In the genomic region with DNA sequence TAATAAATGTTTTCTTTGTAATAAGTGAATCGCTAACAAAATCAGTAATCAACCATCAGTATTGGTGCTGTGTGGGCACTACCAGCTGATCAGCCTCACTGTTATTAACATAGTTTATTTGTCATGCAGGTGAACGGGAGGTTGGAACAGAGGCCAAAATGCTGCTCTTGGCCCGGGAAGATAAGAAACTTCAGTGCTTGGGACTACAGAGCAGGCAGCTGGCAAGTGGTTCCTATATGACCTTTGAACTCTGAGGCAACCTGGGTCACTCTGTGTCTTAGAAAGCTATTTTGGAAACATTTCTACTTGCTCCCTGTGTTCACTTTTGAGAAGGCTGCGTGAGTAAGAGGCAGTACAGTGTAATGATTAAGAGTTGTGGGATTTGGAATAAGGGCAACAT, we compare ENCODE assay signal across 25 cellular contexts. TPM values are rescaled to one million over a fixed set of nuclear protein-coding genes. Genes with fewer than 3 reads are reported as not detected.
"Had no signal": no experiment of that assay in that cellular context is flagged by ENCODE, and none has a peak within 500 bp of the region (broad histone marks: within the 10 kb centered on the region; RNA-seq: fewer than 3 reads in every experiment).

No MANE protein-coding gene starts in this region.

- ATAC-seq: gastroesophageal sphincter; left ventricle myocardium superior; naive thymus-derived CD8-positive, alpha-beta T cell; stimulated activated effector memory CD8-positive, alpha-beta T cell treated with anti-CD3 and anti-CD28 coated beads, Interleukin-12 subunit alpha, Interleukin-12 subunit beta, amount 100 ng/mL, for 72 hours; stimulated activated naive CD8-positive, alpha-beta T cell treated with anti-CD3 and anti-CD28 coated beads, Interleukin-15, Interleukin-2, amounts not matched to agents 100 U/mL and 50 U/mL, for 24 hours had no signal

- H3K4me2 ChIP-seq: smooth muscle cell had no signal

- H3K27me3 ChIP-seq: esophagus muscularis mucosa, gastroesophageal sphincter, neutrophil, suprapubic skin, thyroid gland had no signal

- H3K9me3 ChIP-seq: esophagus muscularis mucosa, gastroesophageal sphincter, neutrophil, suprapubic skin, thyroid gland had no signal

- H3K4me3 ChIP-seq: esophagus muscularis mucosa, gastroesophageal sphincter, smooth muscle cell, suprapubic skin, thyroid gland had no signal

- DNase-seq: effector memory CD4-positive, alpha-beta T cell; glutamatergic neuron; immature natural killer cell; left ventricle myocardium superior; naive thymus-derived CD8-positive, alpha-beta T cell; posterior cingulate gyrus; stimulated activated CD4-positive, alpha-beta T cell treated with anti-CD3 and anti-CD28 coated beads, Interleukin-4, amount 100 ng/mL, for 1 hour; stimulated activated CD8-positive, alpha-beta memory T cell treated with anti-CD3 and anti-CD28 coated beads, Interleukin-4, amount 100 ng/mL, for 48 hours; stimulated activated naive CD8-positive, alpha-beta T cell treated with anti-CD3 and anti-CD28 coated beads, Interleukin-15, Interleukin-2, amounts not matched to agents 100 U/mL and 50 U/mL, for 24 hours; thyroid gland had no signal

- H3K4me1 ChIP-seq: esophagus muscularis mucosa, gastroesophageal sphincter, suprapubic skin, thyroid gland had no signal

- H3K27ac ChIP-seq: esophagus muscularis mucosa, gastroesophageal sphincter, neutrophil, suprapubic skin, thyroid gland had no signal

- FAIRE-seq: endometrium, keratinocyte, urothelium cell line had no signal

RNA-seq across cellular contexts. Expression of gene DNAJB13, which starts 36.5 kb away (rescaled TPM):
- total RNA-seq: esophagus muscularis mucosa, gastroesophageal sphincter, left ventricle myocardium superior, lung microvascular endothelial cell, mesenteric fat pad, mononuclear cell, osteoblast, pulmonary artery endothelial cell, smooth muscle cell, suprapubic skin had no signal
- polyA plus RNA-seq: immature natural killer cell, neural cell, smooth muscle cell had no signal
